8 cellular contexts compared by ENCODE assay signal in genomic region chr12:116735951-116736599, GRCh38. TPM values are rescaled to one million over a fixed set of nuclear protein-coding genes. Genes with fewer than 3 reads are reported as not detected.
DNase-seq lines count a peak whose midpoint lies in the region; ATAC-seq and TF ChIP-seq lines count a peak whose summit lies in the region.

No MANE protein-coding gene starts in this region.

- peak overlapping the region in 1 of 12 donors; percentile 87 for H3K27ac ChIP-seq in heart left ventricle
- peak overlapping the region; percentile 70 to 78 for H3K27ac ChIP-seq in left lung
- peak overlapping the region in 3 of 4 donors; percentile 88 to 91 (median 89) for H3K27ac ChIP-seq in upper lobe of left lung

- peaks cover 17% of the 10 kb centered on the region for H3K36me3 Mint-ChIP-seq in activated T-helper 1 cell treated with anti-CD3 and anti-CD28 coated beads, Interleukin-12 subunit alpha, Interleukin-12 subunit beta, Interleukin-2, Interleukin-4 antibody, amounts not matched to agents 30 ng/mL and 10 ng/mL and 1 ng/mL, durations not matched to agents 14 hours and 24 hours and 36 hours (ENCODE audit: low read depth)

- H3K9me3 Mint-ChIP-seq in activated T-helper 1 cell treated with anti-CD3 and anti-CD28 coated beads, Interleukin-12 subunit alpha, Interleukin-12 subunit beta, Interleukin-2, Interleukin-4 antibody, amounts not matched to agents 30 ng/mL and 10 ng/mL and 1 ng/mL, durations not matched to agents 14 hours and 24 hours and 36 hours, result no peaks in the 10 kb centered on the region

- ATAC-seq in heart left ventricle, result no peak
- ATAC-seq in Right ventricle myocardium superior (ENCODE audit: poor library complexity), result no peak
- peak; percentile 38 for ATAC-seq in left lung
- ATAC-seq in upper lobe of left lung (ENCODE audit: low FRiP score in 2 of 2), result peak in 1 of 2 donors; percentile 50
- ATAC-seq in HG03097 (IDR thresholded peaks at IDR 0.05; ENCODE audit: low FRiP score, unreplicated experiment), result no peak

- H3K27ac Mint-ChIP-seq in activated T-helper 1 cell treated with anti-CD3 and anti-CD28 coated beads, Interleukin-12 subunit alpha, Interleukin-12 subunit beta, Interleukin-2, Interleukin-4 antibody, amounts not matched to agents 30 ng/mL and 10 ng/mL and 1 ng/mL, durations not matched to agents 14 hours and 24 hours and 36 hours, result no peak overlapping the region

- TF ChIP-seq EP300 in upper lobe of left lung (IDR thresholded peaks at IDR 0.05), result peak in 1 of 4 donors; percentile 83

- WGBS in heart left ventricle, 4 donors, result 60 to 75% (median 66%) methylated on average over 9 of the region's 9 CpGs
- 54 to 73% methylated on average over 9 of the region's 9 CpGs for WGBS in upper lobe of left lung, 2 donors

- H3K4me3 Mint-ChIP-seq in activated T-helper 1 cell treated with anti-CD3 and anti-CD28 coated beads, Interleukin-12 subunit alpha, Interleukin-12 subunit beta, Interleukin-2, Interleukin-4 antibody, amounts not matched to agents 30 ng/mL and 10 ng/mL and 1 ng/mL, durations not matched to agents 14 hours and 24 hours and 36 hours, result peak overlapping the region; percentile 85

- H3K4me1 ChIP-seq in heart left ventricle, result peaks cover 3 to 26% (median 14%) of the 10 kb centered on the region in 12 donors
- peaks cover 4 to 41% of the 10 kb centered on the region in 2 donors for H3K4me1 ChIP-seq in left lung
- H3K4me1 ChIP-seq in upper lobe of left lung, result peaks cover 14 to 32% (median 26%) of the 10 kb centered on the region in 4 donors

- TF ChIP-seq CTCF in heart left ventricle (IDR thresholded peaks at IDR 0.05), result no peak
- TF ChIP-seq CTCF in left lung (IDR thresholded peaks at IDR 0.05), result no peak
- no peak for TF ChIP-seq CTCF in upper lobe of left lung (IDR thresholded peaks at IDR 0.05)

- DNase-seq in heart left ventricle (no peak), Right ventricle myocardium superior (no peak), left lung (peak in 1 of 2 donors; percentile 70), upper lobe of left lung (peak in 1 of 2 donors; percentile 81), Kasumi-1 (lab: John Stamatoyannopoulos, UW) (no peak), inferior parietal cortex (ENCODE audit: extremely low spot score) (no peak)
- DNase-seq in activated T-helper 1 cell treated with anti-CD3 and anti-CD28 coated beads, Interleukin-12 subunit alpha, Interleukin-12 subunit beta, Interleukin-2, Interleukin-4 antibody, amounts not matched to agents 30 ng/mL and 10 ng/mL and 1 ng/mL, durations not matched to agents 14 hours and 24 hours and 36 hours (ENCODE audit: low spot score), result no peak

- H3K36me3 ChIP-seq in heart left ventricle, result peaks cover 0 to 24% (median 21%) of the 10 kb centered on the region in 9 donors
- H3K36me3 ChIP-seq in left lung, result peaks cover 0 to 29% of the 10 kb centered on the region in 2 donors
- peaks cover 0 to 23% (median 12%) of the 10 kb centered on the region in 4 donors for H3K36me3 ChIP-seq in upper lobe of left lung

- H3K27me3 Mint-ChIP-seq in activated T-helper 1 cell treated with anti-CD3 and anti-CD28 coated beads, Interleukin-12 subunit alpha, Interleukin-12 subunit beta, Interleukin-2, Interleukin-4 antibody, amounts not matched to agents 30 ng/mL and 10 ng/mL and 1 ng/mL, durations not matched to agents 14 hours and 24 hours and 36 hours (ENCODE audit: insufficient read depth), result no peaks in the 10 kb centered on the region

- no peaks in the 10 kb centered on the region for H3K27me3 ChIP-seq in heart left ventricle
- no peaks in the 10 kb centered on the region for H3K27me3 ChIP-seq in left lung
- no peaks in the 10 kb centered on the region for H3K27me3 ChIP-seq in upper lobe of left lung

- H3K9me3 ChIP-seq in heart left ventricle, result no peaks in the 10 kb centered on the region
- no peaks in the 10 kb centered on the region for H3K9me3 ChIP-seq in left lung
- no peaks in the 10 kb centered on the region for H3K9me3 ChIP-seq in upper lobe of left lung

- peaks cover 13% of the 10 kb centered on the region for H3K4me1 Mint-ChIP-seq in activated T-helper 1 cell treated with anti-CD3 and anti-CD28 coated beads, Interleukin-12 subunit alpha, Interleukin-12 subunit beta, Interleukin-2, Interleukin-4 antibody, amounts not matched to agents 30 ng/mL and 10 ng/mL and 1 ng/mL, durations not matched to agents 14 hours and 24 hours and 36 hours (ENCODE audit: low read depth)

- intact Hi-C loops in heart left ventricle (cut with DNase I), result loop anchor here in 2 of 10 donors (5.0 kb wide), 2 partner anchors 81 to 86 kb away; no protein-coding TSS in a partner anchor
- intact Hi-C loops in Right ventricle myocardium superior (cut with DNase I), result loop anchor here (5.0 kb wide), 1 partner anchor 81 kb away; no protein-coding TSS in a partner anchor
- intact Hi-C loops in activated T-helper 1 cell treated with anti-CD3 and anti-CD28 coated beads, Interleukin-12 subunit alpha, Interleukin-12 subunit beta, Interleukin-2, Interleukin-4 antibody, amounts not matched to agents 30 ng/mL and 10 ng/mL and 1 ng/mL, durations not matched to agents 14 hours and 24 hours and 36 hours (cut with micrococcal nuclease), result loop anchor here (5.0 kb wide), 2 partner anchors 204 to 459 kb away; partner anchors contain the start of gene MED13L
- intact Hi-C loops in left lung (cut with DNase I), result no loop called here

- H3K4me3 ChIP-seq in heart left ventricle (peak overlapping the region in 8 of 12 donors; percentile 79 to 93 (median 89)), left lung (peak overlapping the region; percentile 76 to 78), upper lobe of left lung (peak overlapping the region in 3 of 4 donors; percentile 91 to 99 (median 96))

- no peak for TF ChIP-seq POLR2A in heart left ventricle (IDR thresholded peaks at IDR 0.05)
- peak in 1 of 4 donors; percentile 48 for TF ChIP-seq POLR2A in upper lobe of left lung (IDR thresholded peaks at IDR 0.05)

RNA-seq across cellular contexts. Expression of gene SPRING1, which starts 1.8 kb away (rescaled TPM):
- total RNA-seq in heart left ventricle, result 10 to 100 TPM in 6 of 9 donors, 1 to 10 TPM in 3; 8.2 to 24.4 (median 14.6) TPM
- polyA plus RNA-seq in heart left ventricle, result 10 to 100 TPM in 1 of 2 donors, 1 to 10 TPM in 1; 9.2 to 14.0 TPM
- total RNA-seq in Right ventricle myocardium superior, result 8.0 TPM
- 31.0 and 39.0 TPM in 2 replicates for total RNA-seq in activated T-helper 1 cell treated with anti-CD3 and anti-CD28 coated beads, Interleukin-12 subunit alpha, Interleukin-12 subunit beta, Interleukin-2, Interleukin-4 antibody, amounts not matched to agents 30 ng/mL and 10 ng/mL and 1 ng/mL, durations not matched to agents 14 hours and 24 hours and 36 hours
- 10 to 100 TPM; 70.1 to 90.5 TPM for total RNA-seq in left lung
- 100 to 1,000 TPM in 5 of 6 donors, 10 to 100 TPM in 1; 86.8 to 134 (median 119) TPM for total RNA-seq in upper lobe of left lung

RNA-seq across cellular contexts. Expression of gene RNFT2, which starts 2.0 kb away (rescaled TPM):
- total RNA-seq in heart left ventricle (1 to 10 TPM in 6 of 9 donors, under 1 TPM in 3; 0.58 to 2.4 (median 1.7) TPM), Right ventricle myocardium superior (0.62 TPM), left lung (1 to 10 TPM; 5.3 to 5.5 TPM), upper lobe of left lung (1 to 10 TPM in 5 of 6 donors, under 1 TPM in 1; 0.91 to 4.8 (median 2.1) TPM)
- under 1 TPM; 0.68 to 0.72 TPM for polyA plus RNA-seq in heart left ventricle
- total RNA-seq in activated T-helper 1 cell treated with anti-CD3 and anti-CD28 coated beads, Interleukin-12 subunit alpha, Interleukin-12 subunit beta, Interleukin-2, Interleukin-4 antibody, amounts not matched to agents 30 ng/mL and 10 ng/mL and 1 ng/mL, durations not matched to agents 14 hours and 24 hours and 36 hours, result 8.0 and 11.8 TPM in 2 replicates

Comparison
In these comparisons a context has a peak if more than half of its experiments do, and no peak if none do; other contexts are left out.
1. intact Hi-C loops: an anchor here in Right ventricle myocardium superior (5.0 kb wide) and activated T-helper 1 cell treated with anti-CD3 and anti-CD28 coated beads, Interleukin-12 subunit alpha, Interleukin-12 subunit beta, Interleukin-2, Interleukin-4 antibody, amounts not matched to agents 30 ng/mL and 10 ng/mL and 1 ng/mL, durations not matched to agents 14 hours and 24 hours and 36 hours (5.0 kb wide); none called in left lung.